Comparison of ENCODE assay signal across 14 cellular contexts in genomic region chr15:95799286-95800187, GRCh38.
DNase-seq lines count a peak whose midpoint lies in the region; ATAC-seq and TF ChIP-seq lines count a peak whose summit lies in the region.
"Had no signal": no experiment of that assay in that cellular context is flagged by ENCODE, and none has a peak within 500 bp of the region (broad histone marks: within the 10 kb centered on the region; RNA-seq: fewer than 3 reads in every experiment).

No MANE protein-coding gene starts in this region.

- H4K20me1 ChIP-seq in IMR-90 (ENCODE audit: insufficient read depth, low read length): no peaks in the 10 kb centered on the region

- WGBS in IMR-90 (ENCODE audit: extremely low coverage in 2 of 2, insufficient read length in 1 of 2), 2 experiments: 97% methylated on average over 6 of the region's 12 CpGs; no CpG with 5 or more reads in 1 of the 2 experiments
- WGBS in liver: 93% methylated on average over 12 of the region's 12 CpGs

- H3K79me1 ChIP-seq in IMR-90 (ENCODE audit: low read depth in 1 of 2, low read length in 2 of 2): no peaks in the 10 kb centered on the region

- POLR2A ChIA-PET in BJ (lab: Charles Lee): interaction anchor here (0.6 to 0.8 kb wide), 2 partner anchors 12 to 528 kb away, joined by 3 read pairs; no protein-coding TSS in a partner anchor
- POLR2A ChIA-PET in IMR-90 (lab: Charles Lee; ENCODE audit: unreplicated experiment): interaction anchor here (0.6 kb wide), 1 partner anchor 9 kb away, joined by 3 read pairs; no protein-coding TSS in a partner anchor
- POLR2A ChIA-PET in activated CD4-positive, alpha-beta memory T cell treated with anti-CD3 and anti-CD28 coated beads, Interleukin-2, amount 10 ng/mL, durations not matched to agents 7 days and 5 days (lab: Charles Lee): no interaction called here

- no peak overlapping the region for H2BK20ac ChIP-seq in IMR-90 (ENCODE audit: low read depth, low read length)

- H3K9me1 ChIP-seq in IMR-90 (ENCODE audit: insufficient read depth, low read length): 0 out of 2 replicates have a peak, but pooled peaks cover 3% of the 10 kb centered on the region

- H3K4me2 ChIP-seq in IMR-90 (ENCODE audit: low read depth, low read length): no peak overlapping the region

- H3K36me3 ChIP-seq in BJ (ENCODE audit: control insufficient read depth, insufficient read depth, low read length): no peaks in the 10 kb centered on the region
- no peaks in the 10 kb centered on the region for H3K36me3 ChIP-seq in IMR-90 (ENCODE audit: control insufficient read depth, insufficient read depth, low read length)
- H3K36me3 ChIP-seq in liver (ENCODE audit: control insufficient read depth in 4 of 4, insufficient read depth in 3 of 4, low read depth in 1 of 4, low read length in 3 of 4): no peaks in the 10 kb centered on the region
- H3K36me3 ChIP-seq: neutrophil, Peyer's patch, tibial nerve had no signal

- CTCF ChIA-PET in BJ (lab: Yijun Ruan, JAX): interaction anchor here (0.6 to 1.3 kb wide), 3 partner anchors 8 to 664 kb away, joined by 3 to 4 read pairs (median 3); no protein-coding TSS in a partner anchor
- CTCF ChIA-PET in IMR-90 (lab: Yijun Ruan, JAX): no interaction called here
- CTCF ChIA-PET in activated CD4-positive, alpha-beta memory T cell treated with anti-CD3 and anti-CD28 coated beads, Interleukin-2, amount 10 ng/mL, durations not matched to agents 7 days and 5 days (lab: Charles Lee): no interaction called here

- no peaks in the 10 kb centered on the region for H3K36me3 Mint-ChIP-seq in activated CD4-positive, alpha-beta memory T cell treated with anti-CD3 and anti-CD28 coated beads, Interleukin-2, amount 10 ng/mL, durations not matched to agents 7 days and 5 days (ENCODE audit: low read depth)

- no peaks in the 10 kb centered on the region for H3K4me1 Mint-ChIP-seq in activated CD4-positive, alpha-beta memory T cell treated with anti-CD3 and anti-CD28 coated beads, Interleukin-2, amount 10 ng/mL, durations not matched to agents 7 days and 5 days

- no peak overlapping the region for H2AFZ ChIP-seq in IMR-90 (replicated peaks; ENCODE audit: low read length, poor library complexity)

- H3K56ac ChIP-seq in IMR-90 (ENCODE audit: extremely low read depth, insufficient read depth, low read length): no peak overlapping the region

- H3K4me1 ChIP-seq in IMR-90 (ENCODE audit: control insufficient read depth, insufficient read depth, low read length) (no peaks in the 10 kb centered on the region), liver (ENCODE audit: control insufficient read depth in 4 of 4, insufficient read depth in 4 of 4, low read length in 3 of 4) (no peaks in the 10 kb centered on the region)
- H3K4me1 ChIP-seq: Peyer's patch, tibial nerve had no signal

- no peak overlapping the region for H2AK9ac ChIP-seq in IMR-90 (replicated peaks; ENCODE audit: low read depth, low read length, poor library complexity)

- no peak overlapping the region for H2AK5ac ChIP-seq in IMR-90 (ENCODE audit: low read depth, low read length)

- H3K9ac ChIP-seq in IMR-90 (ENCODE audit: low read depth, low read length) (no peak overlapping the region), liver (ENCODE audit: low read depth in 1 of 2, low read length in 2 of 2) (no peak overlapping the region)

- no peak overlapping the region for H4K5ac ChIP-seq in IMR-90 (ENCODE audit: low read depth, low read length)

- no peak overlapping the region for H3K4me3 ChIP-seq in BJ (ENCODE audit: low read depth, low read length)
- no peak overlapping the region for H3K4me3 ChIP-seq in IMR-90 (ENCODE audit: insufficient read depth, low read depth, low read length)
- H3K4me3 ChIP-seq in liver (ENCODE audit: low read depth in 1 of 3, low read length in 3 of 3): no peak overlapping the region
- H3K4me3 ChIP-seq: Peyer's patch, tibial nerve had no signal

- H3K27me3 Mint-ChIP-seq in activated CD4-positive, alpha-beta memory T cell treated with anti-CD3 and anti-CD28 coated beads, Interleukin-2, amount 10 ng/mL, durations not matched to agents 7 days and 5 days: no peaks in the 10 kb centered on the region

- peak; percentile 62 for DNase-seq in BJ (ENCODE audit: low read depth)
- peak; percentile 90 for DNase-seq in IMR-90
- peak; percentile 72 for DNase-seq in dedifferentiated amniotic fluid mesenchymal stem cell (ENCODE audit: extremely low spot score)
- DNase-seq in stimulated activated CD8-positive, alpha-beta memory T cell treated with anti-CD3 and anti-CD28 coated beads, Interleukin-4, amount 100 ng/mL, for 48 hours: no peak
- DNase-seq in activated CD4-positive, alpha-beta memory T cell treated with anti-CD3 and anti-CD28 coated beads, Interleukin-2, amount 10 ng/mL, durations not matched to agents 7 days and 5 days: no peak
- no peak for DNase-seq in stimulated activated naive CD8-positive, alpha-beta T cell treated with anti-CD3 and anti-CD28 coated beads, Interleukin-15, Interleukin-2, amounts not matched to agents 100 U/mL and 50 U/mL, for 24 hours
- no peak for DNase-seq in NCI-H1930 (lab: John Stamatoyannopoulos, UW)
- DNase-seq: activated T-cell treated with anti-CD3 and anti-CD28 coated beads, Interleukin-2, amount 50 U/mL, for 4 hours; DMS153; NCI-H1417 treated with DMSO at 0.1 percent for 48 hours; Peyer's patch had no signal

- ATAC-seq in IMR-90 (ENCODE audit: low read depth): peak; percentile 95
- ATAC-seq in stimulated activated naive CD8-positive, alpha-beta T cell treated with anti-CD3 and anti-CD28 coated beads, Interleukin-15, Interleukin-2, amounts not matched to agents 100 U/mL and 50 U/mL, for 24 hours: no peak
- ATAC-seq: activated T-cell treated with anti-CD3 and anti-CD28 coated beads, Interleukin-2, amount 50 U/mL, for 4 hours had no signal

- no peak overlapping the region for H3K14ac ChIP-seq in IMR-90 (replicated peaks; ENCODE audit: low read depth, low read length)

- H3K4me3 Mint-ChIP-seq in activated CD4-positive, alpha-beta memory T cell treated with anti-CD3 and anti-CD28 coated beads, Interleukin-2, amount 10 ng/mL, durations not matched to agents 7 days and 5 days: no peak overlapping the region
- H3K4me3 Mint-ChIP-seq: activated T-cell treated with anti-CD3 and anti-CD28 coated beads, Interleukin-2, amount 50 U/mL, for 4 hours had no signal

- intact Hi-C loops in IMR-90 (cut with micrococcal nuclease): no loop called here

- H3K4ac ChIP-seq in IMR-90 (ENCODE audit: low read depth, low read length): no peak overlapping the region

- no peak overlapping the region for H2BK15ac ChIP-seq in IMR-90 (ENCODE audit: low read depth, low read length)

- H3K9me3 ChIP-seq in IMR-90 (ENCODE audit: control insufficient read depth, insufficient read depth, low read length) (no peaks in the 10 kb centered on the region), liver (ENCODE audit: control insufficient read depth in 4 of 4, low read length in 3 of 4) (no peaks in the 10 kb centered on the region)
- H3K9me3 ChIP-seq: neutrophil, Peyer's patch, tibial nerve had no signal

- in situ Hi-C loops in IMR-90 (cut with MboI; ENCODE audit: low sequenced_read_pairs): no loop called here

- H2BK120ac ChIP-seq in IMR-90 (ENCODE audit: low read depth, low read length): no peak overlapping the region

- TF ChIP-seq RAD21 in IMR-90 (IDR thresholded peaks at IDR 0.05; ENCODE audit: low read length) (0 out of 2 replicates have a peak, but pooled peaks have one; percentile 15), liver (IDR thresholded peaks at IDR 0.05) (no peak)

- H4K91ac ChIP-seq in IMR-90 (ENCODE audit: insufficient read depth, low read depth, low read length): no peak overlapping the region

- no peak for TF ChIP-seq POLR2A in IMR-90 (IDR thresholded peaks at IDR 0.05; ENCODE audit: low read depth, low read length)

- dilution Hi-C loops in IMR-90 (cut with HindIII; ENCODE audit: low sequenced_read_pairs, unreplicated experiment): no loop called here

- no peak overlapping the region for H3K18ac ChIP-seq in IMR-90 (ENCODE audit: low read depth, low read length)

- BruUV-seq in IMR-90 (replicated peaks; lab: Mats Ljungman, UMichigan): no TSS peak

- no peak overlapping the region for H3K27ac Mint-ChIP-seq in activated CD4-positive, alpha-beta memory T cell treated with anti-CD3 and anti-CD28 coated beads, Interleukin-2, amount 10 ng/mL, durations not matched to agents 7 days and 5 days

- H3K27ac ChIP-seq in IMR-90 (ENCODE audit: insufficient read depth, low read length): no peak overlapping the region
- no peak overlapping the region for H3K27ac ChIP-seq in liver (ENCODE audit: low read depth in 1 of 2, low read length in 2 of 2)
- H3K27ac ChIP-seq: neutrophil, Peyer's patch, tibial nerve had no signal

- H4K8ac ChIP-seq in IMR-90 (ENCODE audit: low read depth in 2 of 2, low read length in 2 of 2): no peak overlapping the region

- H3K9me3 Mint-ChIP-seq in activated CD4-positive, alpha-beta memory T cell treated with anti-CD3 and anti-CD28 coated beads, Interleukin-2, amount 10 ng/mL, durations not matched to agents 7 days and 5 days: peaks cover 3% of the 10 kb centered on the region
- H3K9me3 Mint-ChIP-seq: activated T-cell treated with anti-CD3 and anti-CD28 coated beads, Interleukin-2, amount 50 U/mL, for 4 hours had no signal

- H3K23ac ChIP-seq in IMR-90 (ENCODE audit: low read depth, low read length): no peak overlapping the region

- TF ChIP-seq CTCF in BJ (IDR thresholded peaks at IDR 0.05; ENCODE audit: insufficient read depth, low read depth, low read length) (no peak), IMR-90 (conservative IDR thresholded peaks at IDR 0.05; ENCODE audit: low read depth, low read length) (no peak), liver (IDR thresholded peaks at IDR 0.05; ENCODE audit: low read depth, low read length, missing input control) (no peak)

- no peaks in the 10 kb centered on the region for H3K27me3 ChIP-seq in BJ (ENCODE audit: control insufficient read depth, insufficient read depth, low read length)
- H3K27me3 ChIP-seq in IMR-90 (ENCODE audit: control insufficient read depth, insufficient read depth, low read length): no peaks in the 10 kb centered on the region
- H3K27me3 ChIP-seq in liver (ENCODE audit: control insufficient read depth in 4 of 4, insufficient read depth in 4 of 4, low read length in 3 of 4): no peaks in the 10 kb centered on the region
- H3K27me3 ChIP-seq: neutrophil, Peyer's patch, tibial nerve had no signal

- no peak overlapping the region for H2BK5ac ChIP-seq in IMR-90 (ENCODE audit: low read depth, low read length, poor library complexity, severe bottlenecking)

TF ChIP-seq in IMR-90, 13 proteins besides CTCF, POLR2A, EP300 and RAD21 (continues in another document):
- TF ChIP-seq MAFK (IDR thresholded peaks at IDR 0.05; ENCODE audit: low read depth, low read length): 0 out of 2 replicates have a peak, but pooled peaks have one; percentile 5
- no peak for TF ChIP-seq MXI1 (IDR thresholded peaks at IDR 0.05; ENCODE audit: borderline replicate concordance, low read depth, low read length)
- no peak for TF ChIP-seq RCOR1 (IDR thresholded peaks at IDR 0.05; ENCODE audit: insufficient replicate concordance, low read length)

TF ChIP-seq in liver, 16 proteins besides CTCF, POLR2A, EP300 and RAD21:
- TF ChIP-seq HNF4A (conservative IDR thresholded peaks at IDR 0.05) (no peak), FOXA2 (IDR thresholded peaks at IDR 0.05) (peak; percentile 17), JUND (IDR thresholded peaks at IDR 0.05) (peak in 1 of 2 donors; percentile 21)
TF ChIP-seq in liver: peak in this region for 2.

Comparison
In these comparisons a context has a peak if more than half of its experiments do, and no peak if none do; other contexts are left out.
1. DNase-seq: peak in BJ (single experiment), IMR-90 (single experiment) and dedifferentiated amniotic fluid mesenchymal stem cell (single experiment); none in stimulated activated CD8-positive, alpha-beta memory T cell treated with anti-CD3 and anti-CD28 coated beads, Interleukin-4, amount 100 ng/mL, for 48 hours (single experiment), activated CD4-positive, alpha-beta memory T cell treated with anti-CD3 and anti-CD28 coated beads, Interleukin-2, amount 10 ng/mL, durations not matched to agents 7 days and 5 days (single experiment), stimulated activated naive CD8-positive, alpha-beta T cell treated with anti-CD3 and anti-CD28 coated beads, Interleukin-15, Interleukin-2, amounts not matched to agents 100 U/mL and 50 U/mL, for 24 hours (single experiment) and NCI-H1930 (0 of 2).